26 cellular contexts compared by ENCODE assay signal in genomic region chr17:80603380-80603779, GRCh38. TPM values are rescaled to one million over a fixed set of nuclear protein-coding genes. Genes with fewer than 3 reads are reported as not detected.
A peak's percentile ranks its signal among the peaks of the same experiment; 100 is the strongest.
DNase-seq lines count a peak whose midpoint lies in the region; ATAC-seq and TF ChIP-seq lines count a peak whose summit lies in the region.
"Had no signal": no experiment of that assay in that cellular context is flagged by ENCODE, and none has a peak within 500 bp of the region (broad histone marks: within the 10 kb centered on the region; RNA-seq: fewer than 3 reads in every experiment).

No MANE protein-coding gene starts in this region.

- peak overlapping the region; percentile 84 for H3K27ac Mint-ChIP-seq in CD4-positive, alpha-beta T cell
- no peak overlapping the region for H3K27ac Mint-ChIP-seq in GM23338
- no peak overlapping the region for H3K27ac Mint-ChIP-seq in T-helper 17 cell
- H3K27ac Mint-ChIP-seq: endodermal cell, HFFc6 had no signal

- WGBS in hepatocyte (ENCODE audit: low lambda C conversion rate, missing lambda C conversion rate), result 73% methylated on average over 9 of the region's 9 CpGs

- H3K79me2 ChIP-seq in GM23338 (replicated peaks; ENCODE audit: insufficient read depth), result peaks cover 80% of the 10 kb centered on the region
- peaks cover 72% of the 10 kb centered on the region for H3K79me2 ChIP-seq in hepatocyte

- POLR2A ChIA-PET in CD4-positive, alpha-beta T cell (lab: Charles Lee), result interaction anchor here (1.1 kb wide), 1 partner anchor 11 kb away, joined by 3 read pairs; no protein-coding TSS in a partner anchor
- POLR2A ChIA-PET in RWPE1 (lab: Yijun Ruan, JAX; ENCODE audit: low non-redundant PET), result no interaction called here

- DNase-seq in CD4-positive, alpha-beta T cell, result no peak
- DNase-seq in GM23338 (ENCODE audit: low spot score) (no peak), RWPE1 (ENCODE audit: low spot score) (no peak), left colon (no peak), T-helper 17 cell (no peak), SHP77 (lab: John Stamatoyannopoulos, UW) (no peak), hepatocyte (ENCODE audit: low spot score) (no peak)
- DNase-seq: activated CD8-positive, alpha-beta memory T cell treated with anti-CD3 and anti-CD28 coated beads, Interleukin-2, amount 50 U/mL, for 48 hours; activated naive CD4-positive, alpha-beta T cell treated with anti-CD3 and anti-CD28 coated beads, Interleukin-2, amount 50 U/mL, for 16 hours; caudate nucleus; endodermal cell; foreskin melanocyte; HFFc6; NCI-H1694; NCI-H526; NK-92 treated with Interleukin-12 subunit alpha and Interleukin-12 subunit beta, amount 100 ng/mL, for 24 hours; sigmoid colon; stimulated activated naive CD4-positive, alpha-beta T cell had no signal

- H3K4me2 ChIP-seq in GM23338 (peak overlapping the region; percentile 58), hepatocyte (no peak overlapping the region)
- H3K4me2 ChIP-seq: KMS-11 had no signal

- H3K27me3 ChIP-seq in CD4-positive, alpha-beta T cell (ENCODE audit: control insufficient read depth, insufficient read depth, low read length), result no peaks in the 10 kb centered on the region
- H3K27me3 ChIP-seq in GM23338 (ENCODE audit: insufficient read depth) (no peaks in the 10 kb centered on the region), hepatocyte (no peaks in the 10 kb centered on the region)
- H3K27me3 ChIP-seq: esophagus muscularis mucosa, neutrophil, sigmoid colon, SJSA1, suprapubic skin had no signal

- no peaks in the 10 kb centered on the region for H3K9me3 Mint-ChIP-seq in CD4-positive, alpha-beta T cell
- peaks cover 2% of the 10 kb centered on the region; the same call in 2 of the 3 replicates for H3K9me3 Mint-ChIP-seq in GM23338
- H3K9me3 Mint-ChIP-seq: HFFc6; T-helper 2 cell treated with Interferon-gamma antibody and Interleukin-4, amounts not matched to agents 5 μg/mL and 100 μg/mL, for 36 hours had no signal

- H2AFZ ChIP-seq in GM23338, result no peak overlapping the region
- no peak overlapping the region for H2AFZ ChIP-seq in hepatocyte

- H3K9me2 ChIP-seq in GM23338 (ENCODE audit: insufficient read depth), result no peaks in the 10 kb centered on the region
- H3K9me2 ChIP-seq in hepatocyte (replicated peaks; ENCODE audit: insufficient read depth), result no peaks in the 10 kb centered on the region

- no peak overlapping the region for H3K4me3 Mint-ChIP-seq in CD4-positive, alpha-beta T cell
- H3K4me3 Mint-ChIP-seq in GM23338 (peak overlapping the region; percentile 16; the same call in 1 of the 3 replicates), T-helper 17 cell (no peak overlapping the region)
- H3K4me3 Mint-ChIP-seq: endodermal cell; HFFc6; T-helper 2 cell treated with Interferon-gamma antibody and Interleukin-4, amounts not matched to agents 5 μg/mL and 100 μg/mL, for 36 hours had no signal

- H3K9me3 ChIP-seq in CD4-positive, alpha-beta T cell (ENCODE audit: control insufficient read depth, low read length), result no peaks in the 10 kb centered on the region
- H3K9me3 ChIP-seq in T-helper 17 cell (ENCODE audit: control insufficient read depth, low read length, poor library complexity, severe bottlenecking), result no peaks in the 10 kb centered on the region
- H3K9me3 ChIP-seq in hepatocyte (ENCODE audit: low read depth), result no peaks in the 10 kb centered on the region
- H3K9me3 ChIP-seq: esophagus muscularis mucosa, neutrophil, sigmoid colon, SJSA1, suprapubic skin had no signal

- no peak overlapping the region for H3K27ac ChIP-seq in CD4-positive, alpha-beta T cell (ENCODE audit: low read depth, low read length)
- H3K27ac ChIP-seq in GM23338 (ENCODE audit: low read depth) (no peak overlapping the region; the same call in 1 of the 2 replicates), RWPE1 (peak overlapping the region; percentile 10; the same call in 1 of the 2 replicates), hepatocyte (no peak overlapping the region)
- H3K27ac ChIP-seq: C4-2B, esophagus muscularis mucosa, KMS-11, neutrophil, sigmoid colon, SJSA1, suprapubic skin, VCaP had no signal

- peaks cover 26% of the 10 kb centered on the region for H4K20me1 ChIP-seq in GM23338 (replicated peaks; ENCODE audit: insufficient read depth)
- H4K20me1 ChIP-seq in hepatocyte (ENCODE audit: insufficient read depth, poor library complexity, severe bottlenecking), result no peaks in the 10 kb centered on the region

- peaks cover 14% of the 10 kb centered on the region for H3K4me1 ChIP-seq in GM23338 (ENCODE audit: insufficient read depth)
- H3K4me1 ChIP-seq in hepatocyte (ENCODE audit: insufficient read depth), result peaks cover 39% of the 10 kb centered on the region
- H3K4me1 ChIP-seq: sigmoid colon had no signal

- no peaks in the 10 kb centered on the region for H3K36me3 ChIP-seq in GM23338 (ENCODE audit: insufficient read depth)
- H3K36me3 ChIP-seq in hepatocyte (replicated peaks; ENCODE audit: insufficient read depth, low read depth), result no peaks in the 10 kb centered on the region
- H3K36me3 ChIP-seq: esophagus muscularis mucosa, neutrophil, sigmoid colon, SJSA1, suprapubic skin had no signal

- H3K4me1 Mint-ChIP-seq in CD4-positive, alpha-beta T cell (ENCODE audit: low read depth), result peaks cover 64% of the 10 kb centered on the region
- H3K4me1 Mint-ChIP-seq in GM23338 (peaks cover 17% of the 10 kb centered on the region), T-helper 17 cell (peaks cover 46% of the 10 kb centered on the region)

- H3K36me3 Mint-ChIP-seq in CD4-positive, alpha-beta T cell (ENCODE audit: low read depth), result no peaks in the 10 kb centered on the region
- H3K36me3 Mint-ChIP-seq in GM23338 (ENCODE audit: low read depth) (peaks cover 6% of the 10 kb centered on the region; the same call in 2 of the 3 replicates), T-helper 17 cell (ENCODE audit: low read depth) (no peaks in the 10 kb centered on the region)

- intact Hi-C loops in CD4-positive, alpha-beta T cell (cut with DNase I, micrococcal nuclease), result no loop called here
- intact Hi-C loops in left colon (cut with DNase I, micrococcal nuclease), result no loop called here

- CTCF ChIA-PET in CD4-positive, alpha-beta T cell (lab: Charles Lee), result no interaction called here
- CTCF ChIA-PET in RWPE1 (lab: Yijun Ruan, JAX), result interaction anchor here (0.6 kb wide), 2 partner anchors 358 to 1665 kb away, joined by 3 to 8 read pairs; no protein-coding TSS in a partner anchor

- no peaks in the 10 kb centered on the region for H3F3A ChIP-seq in GM23338 (replicated peaks; ENCODE audit: low read depth)

- no peak for ATAC-seq in CD4-positive, alpha-beta T cell (ENCODE audit: poor library complexity)
- ATAC-seq in GM23338 (peak; percentile 40; the same call in 2 of the 3 replicates), left colon (peak; percentile 37), T-helper 17 cell (no peak)

- H3K4me3 ChIP-seq in GM23338 (no peak overlapping the region), hepatocyte (no peak overlapping the region)
- H3K4me3 ChIP-seq: esophagus muscularis mucosa, sigmoid colon, SJSA1, suprapubic skin had no signal

- no peak for TF ChIP-seq CTCF in CD4-positive, alpha-beta T cell (IDR thresholded peaks at IDR 0.05)
- TF ChIP-seq CTCF in GM23338 (conservative IDR thresholded peaks at IDR 0.05; ENCODE audit: low read depth in 2 of 2), result no peak
- no peak for TF ChIP-seq CTCF in RWPE1 (conservative IDR thresholded peaks at IDR 0.05; ENCODE audit: low read depth)
- TF ChIP-seq CTCF in hepatocyte (IDR thresholded peaks at IDR 0.05; ENCODE audit: poor library complexity), result no peak

- no peaks in the 10 kb centered on the region for H3K27me3 Mint-ChIP-seq in CD4-positive, alpha-beta T cell
- H3K27me3 Mint-ChIP-seq in GM23338 (ENCODE audit: insufficient read depth, low read depth, poor library complexity) (peaks cover 5% of the 10 kb centered on the region), T-helper 17 cell (no peaks in the 10 kb centered on the region)

TF ChIP-seq in GM23338, 12 proteins besides CTCF, POLR2A, EP300 and RAD21:
- TF ChIP-seq ETS1 (IDR thresholded peaks at IDR 0.05) (no peak), POLR2AphosphoS5 (IDR thresholded peaks at IDR 0.05; ENCODE audit: low read depth) (no peak), STAT1 (IDR thresholded peaks at IDR 0.05; ENCODE audit: unreplicated experiment) (no peak), NANOG (IDR thresholded peaks at IDR 0.05; ENCODE audit: borderline replicate concordance) (no peak)

RNA-seq across cellular contexts. Expression of gene RPTOR, which starts 58.7 kb away (rescaled TPM):
- total RNA-seq in CD4-positive, alpha-beta T cell, result 10 to 100 TPM; 45.0 to 47.1 TPM
- 33.0 and 38.0 TPM in 2 replicates for total RNA-seq in GM23338 (2014; rRNA removed; shearing (Covaris generic))
- polyA plus RNA-seq in GM23338 (2016; fragmentation: Nextera tagmentation; extraction: Ambion mirVana) (7.0 and 9.5 TPM in 2 replicates), hepatocyte (12.5 and 14.1 TPM in 2 replicates)
- total RNA-seq in left colon (10 to 100 TPM; 33.4 to 35.7 TPM), T-helper 17 cell (10 to 100 TPM; 55.1 to 61.5 TPM), hepatocyte (11.9 and 20.6 TPM in 2 replicates)

Comparison
In these comparisons a context has a peak if more than half of its experiments do, and no peak if none do; other contexts are left out.
1. ATAC-seq: peak in GM23338 (single experiment) and left colon (single experiment); none in CD4-positive, alpha-beta T cell (single experiment) and T-helper 17 cell (single experiment).